8 cellular contexts compared by ENCODE assay signal in genomic region chr12:103632554-103633216, GRCh38. TPM values are rescaled to one million over a fixed set of nuclear protein-coding genes. Genes with fewer than 3 reads are reported as not detected.
DNase-seq lines count a peak whose midpoint lies in the region; ATAC-seq and TF ChIP-seq lines count a peak whose summit lies in the region.

No MANE protein-coding gene starts in this region.

- H3K36me3 ChIP-seq in mammary epithelial cell (ENCODE audit: insufficient read depth, low read length): no peaks in the 10 kb centered on the region
- H3K36me3 ChIP-seq in lower lobe of right lung: no peaks in the 10 kb centered on the region

- peaks cover 3% of the 10 kb centered on the region for H3K36me3 Mint-ChIP-seq in type B pancreatic cell

- peak overlapping the region; percentile 39 for H2AFZ ChIP-seq in mammary epithelial cell (ENCODE audit: low read depth, low read length)

- no peak overlapping the region for H3K4me2 ChIP-seq in mammary epithelial cell (ENCODE audit: insufficient read depth, low read depth, low read length)

- H3K27ac ChIP-seq in mammary epithelial cell (ENCODE audit: insufficient read depth, low read depth, low read length) (no peak overlapping the region), lower lobe of right lung (no peak overlapping the region)

- no peak overlapping the region for H3K4me3 ChIP-seq in mammary epithelial cell (replicated peaks in 1 of 3; ENCODE audit: insufficient read depth in 1 of 3, low read depth in 2 of 3, low read length in 3 of 3)
- no peak overlapping the region for H3K4me3 ChIP-seq in lower lobe of right lung

- WGBS in mammary epithelial cell (ENCODE audit: low coverage, missing lambda C conversion rate): 31% methylated on average over 13 of the region's 15 CpGs

- in situ Hi-C loops in mammary epithelial cell (cut with MboI; ENCODE audit: low sequenced_read_pairs in 2 of 2): no loop called here

- no peaks in the 10 kb centered on the region for H3K4me1 Mint-ChIP-seq in type B pancreatic cell (ENCODE audit: unreplicated experiment)

- intact Hi-C loops in mammary epithelial cell (cut with micrococcal nuclease) (loop anchor here (1.0 to 2.0 kb wide), 7 partner anchors 46 to 752 kb away; partner anchors contain the start of gene STAB2), lower lobe of right lung (cut with DNase I) (no loop called here)

- no peak overlapping the region for H3K4me3 Mint-ChIP-seq in type B pancreatic cell

- no peaks in the 10 kb centered on the region for H3K9me3 Mint-ChIP-seq in type B pancreatic cell

- TF ChIP-seq CTCF in mammary epithelial cell (conservative IDR thresholded peaks at IDR 0.05 in 1 of 2, IDR thresholded peaks at IDR 0.05 in 1 of 2; ENCODE audit: extremely low read depth in 1 of 2, insufficient read depth in 1 of 2, low read depth in 1 of 2, low read length in 2 of 2) (peak; percentile 99 to 100), lower lobe of right lung (IDR thresholded peaks at IDR 0.05) (peak; percentile 58), type B pancreatic cell (conservative IDR thresholded peaks at IDR 0.05) (peak; percentile 85)

- no peaks in the 10 kb centered on the region for H4K20me1 ChIP-seq in mammary epithelial cell (ENCODE audit: insufficient read depth, low read length)

- no peaks in the 10 kb centered on the region for H3K79me2 ChIP-seq in mammary epithelial cell (ENCODE audit: insufficient read depth, low read length)

- H3K27ac Mint-ChIP-seq in type B pancreatic cell: no peak overlapping the region

- H3K27me3 Mint-ChIP-seq in type B pancreatic cell: peaks cover 3% of the 10 kb centered on the region

- H3K4me1 ChIP-seq in mammary epithelial cell (ENCODE audit: insufficient read depth, low read length): no peaks in the 10 kb centered on the region
- no peaks in the 10 kb centered on the region for H3K4me1 ChIP-seq in lower lobe of right lung

- no peak overlapping the region for H3K9ac ChIP-seq in mammary epithelial cell (ENCODE audit: insufficient read depth, low read length)

- H3K27me3 ChIP-seq in mammary epithelial cell (ENCODE audit: insufficient read depth, low read length) (no peaks in the 10 kb centered on the region), lower lobe of right lung (ENCODE audit: low read depth) (no peaks in the 10 kb centered on the region)

- DNase-seq in NCI-H2227 (lab: John Stamatoyannopoulos, UW; ENCODE audit: unreplicated experiment) (peak; percentile 28), NCI-H2227 treated with DMSO at 0.1 percent for 48 hours (lab: John Stamatoyannopoulos, UW) (no peak), LoVo (ENCODE audit: low spot score) (peak; percentile 72), mammary epithelial cell (peak; percentile 70), lower lobe of right lung (peak; percentile 56), type B pancreatic cell (ENCODE audit: extremely low spot score, unreplicated experiment) (peak; percentile 77)

- dilution Hi-C loops in mammary epithelial cell (cut with HindIII; ENCODE audit: low sequenced_read_pairs): no loop called here

- H3K9me3 ChIP-seq in mammary epithelial cell (replicated peaks; ENCODE audit: insufficient read depth, low read length): no peaks in the 10 kb centered on the region
- no peaks in the 10 kb centered on the region for H3K9me3 ChIP-seq in lower lobe of right lung

- CTCF ChIA-PET in mammary epithelial cell (lab: Charles Lee; ENCODE audit: low non-redundant PET): interaction anchor here (0.6 to 0.8 kb wide), 7 partner anchors 9 to 487 kb away, joined by 3 to 6 read pairs (median 5); no protein-coding TSS in a partner anchor

- no TSS peak for BruUV-seq in mammary epithelial cell (replicated peaks; lab: Mats Ljungman, UMichigan)

- ATAC-seq in GM21825 (IDR thresholded peaks at IDR 0.05; ENCODE audit: unreplicated experiment) (peak; percentile 81), SK-N-SH treated with all-trans-retinoic acid at 6 μM for 48 hours (peak; percentile 97), lower lobe of right lung (peak; percentile 40 to 62)

TF ChIP-seq in SK-N-SH treated with all-trans-retinoic acid at 6 μM for 48 hours, 23 proteins besides CTCF, POLR2A, EP300 and RAD21:
- TF ChIP-seq CSDC2 (CRISPR knock-in tag; IDR thresholded peaks at IDR 0.05) (no peak), ZC3H10 (CRISPR knock-in tag; IDR thresholded peaks at IDR 0.05) (no peak), ZNF565 (CRISPR knock-in tag; conservative IDR thresholded peaks at IDR 0.05; ENCODE audit: low read depth) (no peak), ARNTL (CRISPR knock-in tag; IDR thresholded peaks at IDR 0.05; ENCODE audit: borderline replicate concordance, low read depth) (no peak), BACH2 (CRISPR knock-in tag; IDR thresholded peaks at IDR 0.05; ENCODE audit: borderline replicate concordance) (no peak)
- TF ChIP-seq, protein P1, sequence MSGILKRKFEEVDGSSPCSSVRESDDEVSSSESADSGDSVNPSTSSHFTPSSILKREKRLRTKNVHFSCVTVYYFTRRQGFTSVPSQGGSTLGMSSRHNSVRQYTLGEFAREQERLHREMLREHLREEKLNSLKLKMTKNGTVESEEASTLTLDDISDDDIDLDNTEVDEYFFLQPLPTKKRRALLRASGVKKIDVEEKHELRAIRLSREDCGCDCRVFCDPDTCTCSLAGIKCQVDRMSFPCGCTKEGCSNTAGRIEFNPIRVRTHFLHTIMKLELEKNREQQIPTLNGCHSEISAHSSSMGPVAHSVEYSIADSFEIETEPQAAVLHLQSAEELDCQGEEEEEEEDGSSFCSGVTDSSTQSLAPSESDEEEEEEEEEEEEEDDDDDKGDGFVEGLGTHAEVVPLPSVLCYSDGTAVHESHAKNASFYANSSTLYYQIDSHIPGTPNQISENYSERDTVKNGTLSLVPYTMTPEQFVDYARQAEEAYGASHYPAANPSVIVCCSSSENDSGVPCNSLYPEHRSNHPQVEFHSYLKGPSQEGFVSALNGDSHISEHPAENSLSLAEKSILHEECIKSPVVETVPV (CRISPR knock-in tag; IDR thresholded peaks at IDR 0.05): no peak
- TF ChIP-seq, protein P2, sequence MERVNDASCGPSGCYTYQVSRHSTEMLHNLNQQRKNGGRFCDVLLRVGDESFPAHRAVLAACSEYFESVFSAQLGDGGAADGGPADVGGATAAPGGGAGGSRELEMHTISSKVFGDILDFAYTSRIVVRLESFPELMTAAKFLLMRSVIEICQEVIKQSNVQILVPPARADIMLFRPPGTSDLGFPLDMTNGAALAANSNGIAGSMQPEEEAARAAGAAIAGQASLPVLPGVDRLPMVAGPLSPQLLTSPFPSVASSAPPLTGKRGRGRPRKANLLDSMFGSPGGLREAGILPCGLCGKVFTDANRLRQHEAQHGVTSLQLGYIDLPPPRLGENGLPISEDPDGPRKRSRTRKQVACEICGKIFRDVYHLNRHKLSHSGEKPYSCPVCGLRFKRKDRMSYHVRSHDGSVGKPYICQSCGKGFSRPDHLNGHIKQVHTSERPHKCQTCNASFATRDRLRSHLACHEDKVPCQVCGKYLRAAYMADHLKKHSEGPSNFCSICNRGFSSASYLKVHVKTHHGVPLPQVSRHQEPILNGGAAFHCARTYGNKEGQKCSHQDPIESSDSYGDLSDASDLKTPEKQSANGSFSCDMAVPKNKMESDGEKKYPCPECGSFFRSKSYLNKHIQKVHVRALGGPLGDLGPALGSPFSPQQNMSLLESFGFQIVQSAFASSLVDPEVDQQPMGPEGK (CRISPR knock-in tag; IDR thresholded peaks at IDR 0.05; ENCODE audit: borderline replicate concordance): no peak
TF ChIP-seq in SK-N-SH treated with all-trans-retinoic acid at 6 μM for 48 hours: peak in this region for 0.

RNA-seq across cellular contexts. Expression of gene STAB2, which starts 45.6 kb away (rescaled TPM):
- total RNA-seq in mammary epithelial cell: under 1 TPM in 1 of 2 donors, not detected in 1; under 0.01 TPM
- under 0.01 TPM for polyA plus RNA-seq in mammary epithelial cell
- polyA minus RNA-seq in mammary epithelial cell: not detected
- total RNA-seq in lower lobe of right lung: 1.4 TPM
- total RNA-seq in type B pancreatic cell (ENCODE audit: low replicate concordance): not detected in 2 replicates
